11 cellular contexts compared by ENCODE assay signal in the genomic region with DNA sequence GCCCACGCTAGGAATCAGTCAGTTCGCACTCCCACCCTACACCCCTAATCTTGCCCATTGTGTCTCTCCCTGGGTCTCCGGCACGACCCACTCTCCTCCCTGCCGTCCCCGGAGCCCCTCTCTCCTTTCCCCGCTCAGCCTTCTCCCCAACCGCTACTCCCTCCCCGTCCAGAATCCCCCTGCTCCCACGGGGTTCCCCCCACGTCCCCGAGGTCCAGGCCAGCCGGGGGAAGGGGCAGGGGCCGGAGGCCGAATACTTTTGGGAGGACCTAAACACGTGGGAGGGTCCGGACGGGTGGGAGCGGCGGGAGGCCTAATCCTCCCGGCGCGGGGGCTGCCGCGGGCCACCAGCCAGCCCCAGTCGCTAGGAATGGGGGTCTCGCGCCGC. TPM values are rescaled to one million over a fixed set of nuclear protein-coding genes. Genes with fewer than 3 reads are reported as not detected.
DNase-seq lines count a peak whose midpoint lies in the region; FAIRE-seq and TF ChIP-seq lines count a peak whose summit lies in the region.
"Had no signal": no experiment of that assay in that cellular context is flagged by ENCODE, and none has a peak within 500 bp of the region (broad histone marks: within the 10 kb centered on the region; RNA-seq: fewer than 3 reads in every experiment).

No MANE protein-coding gene starts in this region.

- H3K4me3 ChIP-seq in AG10803 (ENCODE audit: low read length) (peak overlapping the region; percentile 36), kidney (ENCODE audit: low read length in 2 of 2) (peak overlapping the region; percentile 61 to 65), prostate gland (peak overlapping the region; percentile 33 to 41)

- H3K27me3 ChIP-seq in prostate gland (replicated peaks; ENCODE audit: insufficient read depth): peaks cover 2% of the 10 kb centered on the region

- H3K27ac ChIP-seq in caudate nucleus (ENCODE audit: low read depth, low read length) (peak overlapping the region; percentile 6), kidney (ENCODE audit: low read depth in 2 of 2, low read length in 2 of 2) (peak overlapping the region; percentile 74 to 91), prostate gland (peak overlapping the region; percentile 70 to 81)

- DNase-seq in AG10803 (ENCODE audit: low read depth) (no peak), caudate nucleus (lab: John Stamatoyannopoulos, UW) (no peak), kidney (peak; percentile 84), prostate gland (ENCODE audit: low spot score) (no peak), NCI-H2171 (lab: John Stamatoyannopoulos, UW) (no peak), NCI-H345 (lab: John Stamatoyannopoulos, UW) (no peak), GM10266 (ENCODE audit: extremely low spot score) (no peak)
- no peak for DNase-seq in stimulated activated naive CD4-positive, alpha-beta T cell (lab: John Stamatoyannopoulos, UW)
- DNase-seq: activated T-cell treated with anti-CD3 and anti-CD28 coated beads, Interleukin-2, amount 50 U/mL, for 24 hours; NCI-H1105 treated with DMSO at 0.1 percent for 48 hours; T-helper 9 cell had no signal

- no peak for TF ChIP-seq POLR2A in prostate gland (IDR thresholded peaks at IDR 0.05)

- peak overlapping the region; percentile 11 to 55 for H3K9ac ChIP-seq in kidney (ENCODE audit: low read length in 2 of 2)

- H3K36me3 ChIP-seq in kidney (ENCODE audit: control insufficient read depth in 1 of 2, insufficient read depth in 2 of 2, low read length in 2 of 2) (peaks cover 0 to 2% of the 10 kb centered on the region in 2 donors), prostate gland (no peaks in the 10 kb centered on the region)

- peaks cover 4 to 33% of the 10 kb centered on the region in 2 donors for H3K4me1 ChIP-seq in kidney (ENCODE audit: control insufficient read depth in 1 of 2, insufficient read depth in 1 of 2, low read depth in 1 of 2, low read length in 2 of 2)
- H3K4me1 ChIP-seq in prostate gland (replicated peaks): no peaks in the 10 kb centered on the region

- no peaks in the 10 kb centered on the region for H3K9me3 ChIP-seq in kidney (ENCODE audit: control insufficient read depth in 1 of 2, low read length in 2 of 2)
- no peaks in the 10 kb centered on the region for H3K9me3 ChIP-seq in prostate gland

- TF ChIP-seq CTCF in AG10803 (conservative IDR thresholded peaks at IDR 0.05; ENCODE audit: low read length): no peak
- TF ChIP-seq CTCF in kidney (IDR thresholded peaks at IDR 0.05; ENCODE audit: borderline replicate concordance, extremely low read depth, insufficient read depth): no peak
- TF ChIP-seq CTCF in prostate gland (IDR thresholded peaks at IDR 0.05): no peak
- TF ChIP-seq CTCF in GM10266 (IDR thresholded peaks at IDR 0.05; ENCODE audit: control insufficient read depth, insufficient read depth, low read depth, missing control alignments): no peak

- intact Hi-C loops in kidney (cut with DNase I): no loop called here
- intact Hi-C loops in prostate gland (cut with DNase I): no loop called here

- 14% methylated on average over 29 of the region's 29 CpGs for WGBS in prostate gland

- no peak for FAIRE-seq in kidney (lab: Jason Lieb, UNC)

RNA-seq across cellular contexts. Expression of a gene that starts 0.6 kb away (rescaled TPM):
- total RNA-seq in kidney (104 TPM), prostate gland (10 to 100 TPM; 98.8 to 99.8 TPM)
- polyA plus RNA-seq in kidney (ENCODE audit: insufficient read depth, low read depth, low replicate concordance): 475 TPM

RNA-seq across cellular contexts. Expression of a gene that starts 17.5 kb away (rescaled TPM):
- 31.6 TPM for total RNA-seq in kidney
- 15.8 TPM for polyA plus RNA-seq in kidney (ENCODE audit: insufficient read depth, low read depth, low replicate concordance)
- total RNA-seq in prostate gland: 10 to 100 TPM; 10.7 to 15.1 TPM

RNA-seq across cellular contexts. Expression of a gene that starts 17.7 kb away (rescaled TPM):
- 17.1 TPM for total RNA-seq in kidney
- polyA plus RNA-seq in kidney (ENCODE audit: insufficient read depth, low read depth, low replicate concordance): 23.2 TPM
- total RNA-seq in prostate gland: 10 to 100 TPM; 25.8 to 34.4 TPM

RNA-seq across cellular contexts. Expression of a gene that starts 27.8 kb away (rescaled TPM):
- total RNA-seq in kidney (95.8 TPM), prostate gland (100 to 1,000 TPM; 150 to 171 TPM)
- polyA plus RNA-seq in kidney (ENCODE audit: insufficient read depth, low read depth, low replicate concordance): 53.7 TPM

RNA-seq across cellular contexts. Expression of a gene that starts 38.3 kb away (rescaled TPM):
- 3.7 TPM for total RNA-seq in kidney
- 5.2 TPM for polyA plus RNA-seq in kidney (ENCODE audit: insufficient read depth, low read depth, low replicate concordance)
- 10 to 100 TPM; 14.4 to 14.8 TPM for total RNA-seq in prostate gland

Comparison
In these comparisons a context has a peak if more than half of its experiments do, and no peak if none do; other contexts are left out.
1. H3K27ac ChIP-seq: peak in every context shown above with its lines; median percentile 82 in kidney; 76 in prostate gland; 6 in caudate nucleus.